Comparison of ENCODE assay signal across 8 cellular contexts in the genomic region with DNA sequence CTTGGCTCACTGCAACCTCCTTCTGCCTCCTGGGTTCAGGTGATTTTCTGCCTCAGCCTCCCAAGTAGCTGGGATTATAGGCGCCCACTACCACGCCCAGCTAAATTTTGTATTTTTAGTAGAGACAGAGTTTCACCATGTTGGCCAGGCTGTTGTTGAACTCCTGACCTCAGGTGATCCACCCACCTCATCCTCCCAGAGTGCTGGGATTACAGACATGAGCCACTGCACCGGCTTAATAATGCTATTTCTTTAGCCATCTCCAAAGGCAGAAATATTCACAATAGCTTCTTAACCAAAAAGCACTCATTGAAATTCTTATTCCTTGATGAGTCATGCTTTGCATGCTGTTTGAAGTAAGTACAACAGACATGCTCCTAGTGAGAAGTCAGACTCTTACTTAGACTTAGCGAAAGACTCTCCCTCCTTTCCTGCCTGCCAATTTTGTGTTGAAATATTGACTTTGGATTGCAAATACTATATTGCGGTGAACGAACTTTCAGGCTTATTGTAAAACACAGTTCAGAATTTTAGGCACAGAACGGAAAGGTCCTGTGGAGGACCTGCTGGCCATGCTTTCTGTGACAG. TPM values are rescaled to one million over a fixed set of nuclear protein-coding genes. Genes with fewer than 3 reads are reported as not detected.
DNase-seq lines count a peak whose midpoint lies in the region; ATAC-seq, FAIRE-seq and TF ChIP-seq lines count a peak whose summit lies in the region.

No MANE protein-coding gene starts in this region.

- no peaks in the 10 kb centered on the region for H3K27me3 Mint-ChIP-seq in activated T-helper 2 cell treated with anti-CD3 and anti-CD28 coated beads, Interferon-gamma antibody, Interleukin-2, Interleukin-4, amounts not matched to agents 10 μg/mL and 5 μg/mL and 100 μg/mL, durations not matched to agents 14 hours and 24 hours and 36 hours (ENCODE audit: low read depth)

- H3K4me3 Mint-ChIP-seq in activated T-helper 2 cell treated with anti-CD3 and anti-CD28 coated beads, Interferon-gamma antibody, Interleukin-2, Interleukin-4, amounts not matched to agents 10 μg/mL and 5 μg/mL and 100 μg/mL, durations not matched to agents 14 hours and 24 hours and 36 hours (ENCODE audit: low read depth) = peak overlapping the region; percentile 98

- WGBS in HepG2 (ENCODE audit: low lambda C conversion rate) = 13% methylated on average over 7 of the region's 7 CpGs

- H3K36me3 ChIP-seq in HepG2 (replicated peaks in 1 of 2; ENCODE audit: control insufficient read depth in 1 of 2, insufficient read depth in 2 of 2, low read length in 2 of 2) = 0 out of 5 replicates have a peak, but pooled peaks cover 0 to 4% of the 10 kb centered on the region in 2 experiments

- peaks cover 70% of the 10 kb centered on the region for H3K4me1 Mint-ChIP-seq in activated T-helper 2 cell treated with anti-CD3 and anti-CD28 coated beads, Interferon-gamma antibody, Interleukin-2, Interleukin-4, amounts not matched to agents 10 μg/mL and 5 μg/mL and 100 μg/mL, durations not matched to agents 14 hours and 24 hours and 36 hours (ENCODE audit: low read depth)

- POLR2A ChIA-PET in HepG2 (lab: Yijun Ruan, JAX) = interaction anchor here (1.0 to 2.4 kb wide), 6 partner anchors 12 to 141 kb away, joined by 3 to 14 read pairs (median 6); partner anchors contain the start of gene SLC35F5

- FAIRE-seq in HepG2 (lab: Jason Lieb, UNC) = peak; percentile 60

- no peak for TF ChIP-seq POLR2A in HepG2 (IDR thresholded peaks at IDR 0.05; ENCODE audit: insufficient read depth in 1 of 2, low read depth in 2 of 2, low read length in 2 of 2)

- intact Hi-C loops in activated T-helper 2 cell treated with anti-CD3 and anti-CD28 coated beads, Interferon-gamma antibody, Interleukin-2, Interleukin-4, amounts not matched to agents 10 μg/mL and 5 μg/mL and 100 μg/mL, durations not matched to agents 14 hours and 24 hours and 36 hours (cut with micrococcal nuclease) = loop anchor here (2.0 to 5.0 kb wide), 2 partner anchors 17 to 73 kb away; no protein-coding TSS in a partner anchor
- intact Hi-C loops in HepG2 (cut with micrococcal nuclease; ENCODE audit: unreplicated experiment) = loop anchor here (2.0 kb wide), 1 partner anchor 17 kb away; no protein-coding TSS in a partner anchor

- peak overlapping the region; percentile 81 for H3K27ac Mint-ChIP-seq in activated T-helper 2 cell treated with anti-CD3 and anti-CD28 coated beads, Interferon-gamma antibody, Interleukin-2, Interleukin-4, amounts not matched to agents 10 μg/mL and 5 μg/mL and 100 μg/mL, durations not matched to agents 14 hours and 24 hours and 36 hours

- TF ChIP-seq CTCF in AG09309 (IDR thresholded peaks at IDR 0.05; ENCODE audit: control insufficient read depth, insufficient read depth, low read depth, low read length, missing control alignments) = no peak
- TF ChIP-seq CTCF in HepG2 (CRISPR knock-in tag; IDR thresholded peaks at IDR 0.05) = no peak

- H3K79me2 ChIP-seq in HepG2 (ENCODE audit: insufficient read depth, low read length) = peaks cover 89% of the 10 kb centered on the region

- peaks cover 65% of the 10 kb centered on the region for H3K36me3 Mint-ChIP-seq in activated T-helper 2 cell treated with anti-CD3 and anti-CD28 coated beads, Interferon-gamma antibody, Interleukin-2, Interleukin-4, amounts not matched to agents 10 μg/mL and 5 μg/mL and 100 μg/mL, durations not matched to agents 14 hours and 24 hours and 36 hours (ENCODE audit: low read depth)

- peak overlapping the region; percentile 69 for H3K27ac ChIP-seq in HepG2 (ENCODE audit: extremely low read length, insufficient read depth, low read length)

- TF ChIP-seq RAD21 in HepG2 (CRISPR knock-in tag; IDR thresholded peaks at IDR 0.05) = no peak

- BruUV-seq in HepG2 (replicated peaks; lab: Mats Ljungman, UMichigan) = no TSS peak

- peaks cover 73% of the 10 kb centered on the region for H3K4me1 ChIP-seq in HepG2 (ENCODE audit: insufficient read depth, low read length)

- H3K4me2 ChIP-seq in HepG2 (ENCODE audit: low read depth, low read length) = peak overlapping the region; percentile 60

- no peaks in the 10 kb centered on the region for H3K9me3 ChIP-seq in HepG2 (ENCODE audit: low read length)

- no peak overlapping the region for H3K4me3 ChIP-seq in AG09309 (ENCODE audit: control insufficient read depth, low read depth, low read length)
- peak overlapping the region; percentile 10 to 33 (median 29); a peak in 5 of 6 replicates for H3K4me3 ChIP-seq in HepG2 (replicated peaks in 1 of 3; ENCODE audit: insufficient read depth in 1 of 3, low read depth in 2 of 3, low read length in 3 of 3)

- peak; percentile 96 for DNase-seq in AG09309 (ENCODE audit: low read depth)
- DNase-seq in HS-5 (ENCODE audit: low read depth) = peak; percentile 92
- no peak for DNase-seq in activated T-helper 2 cell treated with anti-CD3 and anti-CD28 coated beads, Interferon-gamma antibody, Interleukin-2, Interleukin-4, amounts not matched to agents 10 μg/mL and 5 μg/mL and 100 μg/mL, durations not matched to agents 14 hours and 24 hours and 36 hours (ENCODE audit: low spot score)
- peak; percentile 81 for DNase-seq in HepG2 (ENCODE audit: low spot score)
- no peak for DNase-seq in NCI-H69 (lab: John Stamatoyannopoulos, UW)
- DNase-seq in NCI-H748 (lab: John Stamatoyannopoulos, UW; ENCODE audit: unreplicated experiment) = no peak
- DNase-seq in NK-92 treated with Interleukin-12 subunit alpha and Interleukin-12 subunit beta, amount 100 ng/mL, for 24 hours (lab: John Stamatoyannopoulos, UW) = no peak

- H3K27me3 ChIP-seq in HepG2 (ENCODE audit: control insufficient read depth in 1 of 2, insufficient read depth in 2 of 2, low read length in 2 of 2) = no peaks in the 10 kb centered on the region; a peak in 1 of 5 replicates

- peak overlapping the region; percentile 46 for H3K9ac ChIP-seq in HepG2 (ENCODE audit: insufficient read depth, low read depth, low read length)

- H4K20me1 ChIP-seq in HepG2 (ENCODE audit: insufficient read depth, low read length) = peaks cover 11% of the 10 kb centered on the region; the same call in 1 of the 2 replicates

- peak in 1 of 2 experiments; percentile 76; a peak in 2 of 4 replicates for TF ChIP-seq EP300 in HepG2 (IDR thresholded peaks at IDR 0.05; ENCODE audit: low read depth in 2 of 2, low read length in 2 of 2)
- TF ChIP-seq EP300 in HepG2 (CRISPR knock-in tag; IDR thresholded peaks at IDR 0.05; ENCODE audit: borderline replicate concordance) = peak; percentile 45; the same call in 1 of the 2 replicates

- in situ Hi-C loops in HepG2 (cut with HindIII; ENCODE audit: extremely low pct_ligation_motif_present, low pct_unique_long_range_greater_than_20kb) = no loop called here

- no peaks in the 10 kb centered on the region for H3K9me3 Mint-ChIP-seq in activated T-helper 2 cell treated with anti-CD3 and anti-CD28 coated beads, Interferon-gamma antibody, Interleukin-2, Interleukin-4, amounts not matched to agents 10 μg/mL and 5 μg/mL and 100 μg/mL, durations not matched to agents 14 hours and 24 hours and 36 hours

- CTCF ChIA-PET in HepG2 (lab: Yijun Ruan, JAX; ENCODE audit: low intra/inter-chr PET ratio, low total read pairs) = no interaction called here

- ATAC-seq in HepG2 = peak; percentile 18
- ATAC-seq in GM21717 (IDR thresholded peaks at IDR 0.05; ENCODE audit: unreplicated experiment) = no peak

- no peak overlapping the region for H2AFZ ChIP-seq in HepG2 (ENCODE audit: low read length)

TF ChIP-seq in HepG2, 621 proteins besides CTCF, POLR2A, EP300 and RAD21 (continues in another document):
- TF ChIP-seq STAG1 (CRISPR knock-in tag; IDR thresholded peaks at IDR 0.05) (no peak), HNRNPL (IDR thresholded peaks at IDR 0.05; ENCODE audit: low read depth, low read length) (no peak), ZC3H4 (CRISPR knock-in tag; IDR thresholded peaks at IDR 0.05; ENCODE audit: borderline replicate concordance) (no peak), SMAD3 (CRISPR knock-in tag; IDR thresholded peaks at IDR 0.05) (no peak; the same call in 1 of the 2 replicates)
- TF ChIP-seq, protein P1, sequence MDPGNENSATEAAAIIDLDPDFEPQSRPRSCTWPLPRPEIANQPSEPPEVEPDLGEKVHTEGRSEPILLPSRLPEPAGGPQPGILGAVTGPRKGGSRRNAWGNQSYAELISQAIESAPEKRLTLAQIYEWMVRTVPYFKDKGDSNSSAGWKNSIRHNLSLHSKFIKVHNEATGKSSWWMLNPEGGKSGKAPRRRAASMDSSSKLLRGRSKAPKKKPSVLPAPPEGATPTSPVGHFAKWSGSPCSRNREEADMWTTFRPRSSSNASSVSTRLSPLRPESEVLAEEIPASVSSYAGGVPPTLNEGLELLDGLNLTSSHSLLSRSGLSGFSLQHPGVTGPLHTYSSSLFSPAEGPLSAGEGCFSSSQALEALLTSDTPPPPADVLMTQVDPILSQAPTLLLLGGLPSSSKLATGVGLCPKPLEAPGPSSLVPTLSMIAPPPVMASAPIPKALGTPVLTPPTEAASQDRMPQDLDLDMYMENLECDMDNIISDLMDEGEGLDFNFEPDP (CRISPR knock-in tag; conservative IDR thresholded peaks at IDR 0.05) = no peak

RNA-seq across cellular contexts. Expression of gene ACTR3, which starts 4.4 kb away (rescaled TPM):
- total RNA-seq in activated T-helper 2 cell treated with anti-CD3 and anti-CD28 coated beads, Interferon-gamma antibody, Interleukin-2, Interleukin-4, amounts not matched to agents 10 μg/mL and 5 μg/mL and 100 μg/mL, durations not matched to agents 14 hours and 24 hours and 36 hours = 521 and 530 TPM in 2 replicates
- 225 and 321 TPM in 2 replicates for total RNA-seq in HepG2 (2016; rRNA removed; fragmentation: Illumina TruSeq; extraction: Trizol)
- total RNA-seq in HepG2 (2016; cell fraction: cytosol; rRNA removed; fragmentation: Illumina TruSeq; extraction: Trizol; ENCODE audit: low read depth) = 18.8 and 19.5 TPM in 2 replicates
- total RNA-seq in HepG2 (2016; cell fraction: insoluble cytoplasmic fraction; rRNA removed; fragmentation: Illumina TruSeq; extraction: Trizol) = 228 and 315 TPM in 2 replicates
- 52.2 and 56.6 TPM in 2 replicates for total RNA-seq in HepG2 (2016; cell fraction: membrane; rRNA removed; fragmentation: Illumina TruSeq; extraction: Trizol)
- total RNA-seq in HepG2 (2016; cell fraction: nucleus; rRNA removed; fragmentation: Illumina TruSeq; extraction: Trizol) = 127 and 131 TPM in 2 replicates
- 97.1 and 123 TPM in 2 replicates for polyA plus RNA-seq in HepG2 (2011; rRNA removed)
- 60.4 and 86.6 TPM in 2 replicates for polyA plus RNA-seq in HepG2 (2011; cell fraction: cytosol; rRNA removed)
- polyA plus RNA-seq in HepG2 (2011; cell fraction: nucleus; rRNA removed) = 31.1 and 37.9 TPM in 2 replicates
- polyA plus RNA-seq in HepG2 (2012) = 118 and 123 TPM in 2 replicates
- 12.9 and 14.5 TPM in 2 replicates for polyA plus RNA-seq in HepG2 (2016; cell fraction: cytosol; fragmentation: Illumina TruSeq; extraction: Trizol; ENCODE audit: low read depth)
- 250 and 264 TPM in 2 replicates for polyA plus RNA-seq in HepG2 (2016; cell fraction: insoluble cytoplasmic fraction; fragmentation: Illumina TruSeq; extraction: Trizol; ENCODE audit: low read depth)
- polyA plus RNA-seq in HepG2 (2016; cell fraction: membrane; fragmentation: Illumina TruSeq; extraction: Trizol; ENCODE audit: low read depth) = 26.5 and 26.8 TPM in 2 replicates
- 96.6 and 101 TPM in 2 replicates for polyA plus RNA-seq in HepG2 (2016; cell fraction: nucleus; fragmentation: Illumina TruSeq; extraction: Trizol; ENCODE audit: insufficient read depth, low read depth)
- polyA minus RNA-seq in HepG2 (2011; rRNA and poly(A)+ RNA removed; ENCODE audit: low replicate concordance) = 74.5 and 227 TPM in 2 replicates
- polyA minus RNA-seq in HepG2 (2011; cell fraction: cytosol; rRNA and poly(A)+ RNA removed) = 198 and 203 TPM in 2 replicates
- 201 and 233 TPM in 2 replicates for polyA minus RNA-seq in HepG2 (2011; cell fraction: nucleus; rRNA and poly(A)+ RNA removed)

Comparison
In these comparisons a context has a peak if more than half of its experiments do, and no peak if none do; other contexts are left out.
1. DNase-seq: peak in AG09309 (single experiment), HS-5 (single experiment) and HepG2 (single experiment); none in activated T-helper 2 cell treated with anti-CD3 and anti-CD28 coated beads, Interferon-gamma antibody, Interleukin-2, Interleukin-4, amounts not matched to agents 10 μg/mL and 5 μg/mL and 100 μg/mL, durations not matched to agents 14 hours and 24 hours and 36 hours (single experiment), NCI-H69 (single experiment), NCI-H748 (single experiment) and NK-92 treated with Interleukin-12 subunit alpha and Interleukin-12 subunit beta, amount 100 ng/mL, for 24 hours (single experiment).